Comparison of ENCODE assay signal across 11 cellular contexts in genomic region chr12:132493482-132494178, GRCh38. TPM values are rescaled to one million over a fixed set of nuclear protein-coding genes. Genes with fewer than 3 reads are reported as not detected.
A peak's percentile ranks its signal among the peaks of the same experiment; 100 is the strongest.
DNase-seq lines count a peak whose midpoint lies in the region; ATAC-seq, FAIRE-seq and TF ChIP-seq lines count a peak whose summit lies in the region.
"Had no signal": no experiment of that assay in that cellular context is flagged by ENCODE, and none has a peak within 500 bp of the region (broad histone marks: within the 10 kb centered on the region; RNA-seq: fewer than 3 reads in every experiment).

No MANE protein-coding gene starts in this region.

- WGBS in HepG2 (ENCODE audit: low lambda C conversion rate), result 39% methylated on average over 11 of the region's 18 CpGs
- WGBS in stomach, 5 donors, result 30 to 63% (median 47%) methylated on average over 18 of the region's 18 CpGs

- peak overlapping the region; percentile 65 for H3K27ac Mint-ChIP-seq in activated T-cell treated with anti-CD3 and anti-CD28 coated beads, Interleukin-2, amount 50 U/mL, for 72 hours
- no peak overlapping the region for H3K27ac Mint-ChIP-seq in T-helper 17 cell

- peaks cover 1 to 2% of the 10 kb centered on the region in 2 donors for H3K36me3 Mint-ChIP-seq in activated T-cell treated with anti-CD3 and anti-CD28 coated beads, Interleukin-2, amount 50 U/mL, for 72 hours (ENCODE audit: insufficient read depth in 2 of 2)
- no peaks in the 10 kb centered on the region for H3K36me3 Mint-ChIP-seq in T-helper 17 cell (ENCODE audit: low read depth)

- peaks cover 1 to 7% of the 10 kb centered on the region in 2 experiments; a peak in 4 of 5 replicates for H3K27me3 ChIP-seq in HepG2 (ENCODE audit: control insufficient read depth in 1 of 2, insufficient read depth in 2 of 2, low read length in 2 of 2)
- H3K27me3 ChIP-seq in stomach, result no peaks in the 10 kb centered on the region

- peaks cover 78% of the 10 kb centered on the region for H3K79me2 ChIP-seq in HepG2 (ENCODE audit: insufficient read depth, low read length)

- no peaks in the 10 kb centered on the region for H3K9me3 Mint-ChIP-seq in activated T-cell treated with anti-CD3 and anti-CD28 coated beads, Interleukin-2, amount 50 U/mL, for 72 hours

- FAIRE-seq in HepG2 (lab: Jason Lieb, UNC), result peak; percentile 76

- TF ChIP-seq EP300 in HepG2 (IDR thresholded peaks at IDR 0.05; ENCODE audit: low read depth in 2 of 2, low read length in 2 of 2) (no peak), HepG2 (CRISPR knock-in tag; IDR thresholded peaks at IDR 0.05; ENCODE audit: borderline replicate concordance) (no peak), stomach (IDR thresholded peaks at IDR 0.05) (no peak)

- peaks cover 77% of the 10 kb centered on the region for H4K20me1 ChIP-seq in HepG2 (ENCODE audit: insufficient read depth, low read length)

- no peak overlapping the region for H2AFZ ChIP-seq in HepG2 (ENCODE audit: low read length)

- no peak overlapping the region for H3K27ac ChIP-seq in HepG2 (ENCODE audit: extremely low read length, insufficient read depth, low read length)
- peak overlapping the region; percentile 22 to 80 (median 46) for H3K27ac ChIP-seq in stomach

- H3K4me1 Mint-ChIP-seq in activated T-cell treated with anti-CD3 and anti-CD28 coated beads, Interleukin-2, amount 50 U/mL, for 72 hours (ENCODE audit: low read depth), result peaks cover 51% of the 10 kb centered on the region
- H3K4me1 Mint-ChIP-seq in T-helper 17 cell, result peaks cover 45% of the 10 kb centered on the region

- no peaks in the 10 kb centered on the region for H3K9me3 ChIP-seq in T-helper 17 cell (ENCODE audit: control insufficient read depth, low read length, poor library complexity, severe bottlenecking)
- no peaks in the 10 kb centered on the region for H3K9me3 ChIP-seq in HepG2 (ENCODE audit: low read length)
- H3K9me3 ChIP-seq in stomach, result no peaks in the 10 kb centered on the region

- in situ Hi-C loops in HepG2 (cut with HindIII; ENCODE audit: extremely low pct_ligation_motif_present, low pct_unique_long_range_greater_than_20kb), result no loop called here

- no TSS peak for BruUV-seq in HepG2 (replicated peaks; lab: Mats Ljungman, UMichigan)

- CTCF ChIA-PET in HepG2 (lab: Yijun Ruan, JAX; ENCODE audit: low intra/inter-chr PET ratio, low total read pairs), result no interaction called here

- peak overlapping the region; percentile 99 for H3K4me2 ChIP-seq in HepG2 (ENCODE audit: low read depth, low read length)

- POLR2A ChIA-PET in HepG2 (lab: Yijun Ruan, JAX), result no interaction called here

- H3K36me3 ChIP-seq in HepG2 (replicated peaks in 1 of 2; ENCODE audit: control insufficient read depth in 1 of 2, insufficient read depth in 2 of 2, low read length in 2 of 2) (peaks cover 0 to 3% of the 10 kb centered on the region in 2 experiments; a peak in 4 of 5 replicates), stomach (no peaks in the 10 kb centered on the region)

- no peaks in the 10 kb centered on the region for H3K27me3 Mint-ChIP-seq in activated T-cell treated with anti-CD3 and anti-CD28 coated beads, Interleukin-2, amount 50 U/mL, for 72 hours (ENCODE audit: low read depth)
- no peaks in the 10 kb centered on the region for H3K27me3 Mint-ChIP-seq in T-helper 17 cell

- TF ChIP-seq CTCF in HepG2 (CRISPR knock-in tag; IDR thresholded peaks at IDR 0.05) (0 out of 2 replicates have a peak, but pooled peaks have one; percentile 16), stomach (IDR thresholded peaks at IDR 0.05) (no peak)

- peaks cover 54% of the 10 kb centered on the region for H3K4me1 ChIP-seq in HepG2 (ENCODE audit: insufficient read depth, low read length)
- peaks cover 77 to 89% (median 88%) of the 10 kb centered on the region in 4 donors for H3K4me1 ChIP-seq in stomach

- intact Hi-C loops in HepG2 (cut with micrococcal nuclease; ENCODE audit: unreplicated experiment), result loop anchor here (2.0 kb wide), 1 partner anchor 23 kb away; no protein-coding TSS in a partner anchor
- intact Hi-C loops in stomach (cut with DNase I; ENCODE audit: low total_unique reads), result no loop called here

- TF ChIP-seq RAD21 in HepG2 (CRISPR knock-in tag; IDR thresholded peaks at IDR 0.05), result no peak

- H3K9ac ChIP-seq in HepG2 (ENCODE audit: insufficient read depth, low read depth, low read length), result no peak overlapping the region; the same call in 1 of the 2 replicates

- H3K4me3 Mint-ChIP-seq in activated T-cell treated with anti-CD3 and anti-CD28 coated beads, Interleukin-2, amount 50 U/mL, for 72 hours, result peak overlapping the region; percentile 13 to 27
- peak overlapping the region; percentile 95 for H3K4me3 Mint-ChIP-seq in T-helper 17 cell

- no peak for DNase-seq in activated T-cell treated with anti-CD3 and anti-CD28 coated beads, Interleukin-2, amount 50 U/mL, for 72 hours
- DNase-seq in activated T-cell treated with anti-CD3 and anti-CD28 coated beads, Interleukin-2, amount 50 U/mL, for 48 hours, result no peak
- DNase-seq in T-helper 17 cell, result no peak
- DNase-seq in HepG2 (ENCODE audit: low spot score), result peak; percentile 80
- no peak for DNase-seq in stomach
- no peak for DNase-seq in activated CD4-positive, alpha-beta T cell treated with anti-CD3 and anti-CD28 coated beads, Interleukin-2, amount 50 U/mL, for 48 hours
- DNase-seq in NCI-H446 treated with DMSO at 0.1 percent for 48 hours (lab: John Stamatoyannopoulos, UW), result no peak
- DNase-seq in SKM-1 treated with dmso at 0.1 percent for 144 hours (lab: John Stamatoyannopoulos, UW; ENCODE audit: unreplicated experiment), result no peak
- DNase-seq: H7, NCI-H1048, NCI-H446 had no signal

- peak overlapping the region in 2 of 3 experiments; percentile 15 to 59; a peak in 4 of 6 replicates for H3K4me3 ChIP-seq in HepG2 (replicated peaks in 1 of 3; ENCODE audit: insufficient read depth in 1 of 3, low read depth in 2 of 3, low read length in 3 of 3)
- peak overlapping the region; percentile 6 to 81 (median 31) for H3K4me3 ChIP-seq in stomach

- TF ChIP-seq POLR2A in HepG2 (IDR thresholded peaks at IDR 0.05; ENCODE audit: insufficient read depth in 1 of 2, low read depth in 2 of 2, low read length in 2 of 2) (no peak), stomach (IDR thresholded peaks at IDR 0.05) (no peak)

- ATAC-seq in activated T-cell treated with anti-CD3 and anti-CD28 coated beads, Interleukin-2, amount 50 U/mL, for 72 hours (replicated peaks in 1 of 2), result no peak
- ATAC-seq in T-helper 17 cell (no peak), HepG2 (peak; percentile 92)

RNA-seq across cellular contexts. Expression of gene FBRSL1, which starts 3.7 kb away (rescaled TPM):
- 10 to 100 TPM; 37.0 to 42.7 TPM for total RNA-seq in activated T-cell treated with anti-CD3 and anti-CD28 coated beads, Interleukin-2, amount 50 U/mL, for 72 hours
- total RNA-seq in T-helper 17 cell (10 to 100 TPM; 79.3 to 86.3 TPM), HepG2 (2016; rRNA removed; fragmentation: Illumina TruSeq; extraction: Trizol) (3.7 and 7.9 TPM in 2 replicates), stomach (100 to 1,000 TPM in 1 of 5 donors, 10 to 100 TPM in 2, 1 to 10 TPM in 2; 5.3 to 110 (median 51.1) TPM)
- total RNA-seq in HepG2 (2016; cell fraction: cytosol; rRNA removed; fragmentation: Illumina TruSeq; extraction: Trizol; ENCODE audit: low read depth), result 2.7 and 3.6 TPM in 2 replicates
- 5.4 and 6.9 TPM in 2 replicates for total RNA-seq in HepG2 (2016; cell fraction: insoluble cytoplasmic fraction; rRNA removed; fragmentation: Illumina TruSeq; extraction: Trizol)
- total RNA-seq in HepG2 (2016; cell fraction: membrane; rRNA removed; fragmentation: Illumina TruSeq; extraction: Trizol), result 7.0 and 9.3 TPM in 2 replicates
- total RNA-seq in HepG2 (2016; cell fraction: nucleus; rRNA removed; fragmentation: Illumina TruSeq; extraction: Trizol), result 10.9 and 11.0 TPM in 2 replicates
- polyA plus RNA-seq in HepG2 (2011; rRNA removed) (3.6 and 4.9 TPM in 2 replicates), stomach (10 to 100 TPM; 13.3 to 17.6 (median 13.7) TPM)
- polyA plus RNA-seq in HepG2 (2011; cell fraction: cytosol; rRNA removed), result 3.0 and 6.0 TPM in 2 replicates
- polyA plus RNA-seq in HepG2 (2011; cell fraction: nucleus; rRNA removed), result 50.9 and 76.3 TPM in 2 replicates
- polyA plus RNA-seq in HepG2 (2012), result 25.5 and 31.0 TPM in 2 replicates
- 5.9 and 6.4 TPM in 2 replicates for polyA plus RNA-seq in HepG2 (2016; cell fraction: cytosol; fragmentation: Illumina TruSeq; extraction: Trizol; ENCODE audit: low read depth)
- 20.0 and 28.2 TPM in 2 replicates for polyA plus RNA-seq in HepG2 (2016; cell fraction: insoluble cytoplasmic fraction; fragmentation: Illumina TruSeq; extraction: Trizol; ENCODE audit: low read depth)
- 20.5 and 23.8 TPM in 2 replicates for polyA plus RNA-seq in HepG2 (2016; cell fraction: membrane; fragmentation: Illumina TruSeq; extraction: Trizol; ENCODE audit: low read depth)
- polyA plus RNA-seq in HepG2 (2016; cell fraction: nucleus; fragmentation: Illumina TruSeq; extraction: Trizol; ENCODE audit: insufficient read depth, low read depth), result 64.1 and 69.3 TPM in 2 replicates
- 3.8 and 7.6 TPM in 2 replicates for polyA minus RNA-seq in HepG2 (2011; rRNA and poly(A)+ RNA removed; ENCODE audit: low replicate concordance)
- polyA minus RNA-seq in HepG2 (2011; cell fraction: cytosol; rRNA and poly(A)+ RNA removed), result 17.3 and 28.7 TPM in 2 replicates
- polyA minus RNA-seq in HepG2 (2011; cell fraction: nucleus; rRNA and poly(A)+ RNA removed), result 8.5 and 11.2 TPM in 2 replicates
